In the genomic region with DNA sequence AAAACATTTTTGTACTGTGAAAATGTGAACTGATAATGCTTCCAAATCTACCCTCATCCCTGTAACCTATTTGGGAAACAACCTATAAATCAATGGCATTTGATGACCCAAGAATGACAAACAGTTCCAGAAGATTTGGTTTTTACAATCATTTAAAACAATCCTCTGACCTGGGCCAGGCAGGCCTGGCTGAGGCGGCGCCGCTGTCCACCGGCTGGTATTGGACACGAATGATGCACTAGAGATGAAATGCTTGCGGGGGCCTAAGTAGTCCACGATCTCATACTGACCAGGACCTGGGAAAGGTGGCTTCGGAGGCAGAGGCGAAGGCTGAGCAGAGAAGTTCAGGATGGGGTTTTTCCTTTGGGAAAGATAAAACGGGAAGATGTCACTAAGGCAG, we compare ENCODE assay signal across 8 cellular contexts.
"Had no signal": no experiment of that assay in that cellular context is flagged by ENCODE, and none has a peak within 500 bp of the region (broad histone marks: within the 10 kb centered on the region; RNA-seq: fewer than 3 reads in every experiment).

No MANE protein-coding gene starts in this region.

- H3K4me3 ChIP-seq: GM12878 had no signal

- FAIRE-seq: G401.6, GM12878, GM12891, GM12892, GM18507, GM19239 had no signal

- ATAC-seq: GM12878 had no signal

- DNase-seq: GDM1, GF-D8 had no signal
